Comparison of ENCODE assay signal across 8 cellular contexts in genomic region chr12:14514154-14514842, GRCh38. TPM values are rescaled to one million over a fixed set of nuclear protein-coding genes. Genes with fewer than 3 reads are reported as not detected.
DNase-seq lines count a peak whose midpoint lies in the region; ATAC-seq and TF ChIP-seq lines count a peak whose summit lies in the region.

No MANE protein-coding gene starts in this region.

- peaks cover 3% of the 10 kb centered on the region for H3K36me3 Mint-ChIP-seq in endothelial cell (ENCODE audit: low read depth, unreplicated experiment)
- H3K36me3 Mint-ChIP-seq in naive thymus-derived CD4-positive, alpha-beta T cell, result no peaks in the 10 kb centered on the region

- no peak overlapping the region for H3K27ac Mint-ChIP-seq in endothelial cell (ENCODE audit: unreplicated experiment)
- H3K27ac Mint-ChIP-seq in naive thymus-derived CD4-positive, alpha-beta T cell, result no peak overlapping the region

- no peak overlapping the region for H3K4me3 ChIP-seq in naive thymus-derived CD4-positive, alpha-beta T cell (ENCODE audit: low read length)

- DNase-seq in AG08395 (ENCODE audit: low spot score), result peak; percentile 7
- DNase-seq in HCEC 1CT, result peak; percentile 1
- DNase-seq in NCI-H82 (lab: John Stamatoyannopoulos, UW), result peak; percentile 64
- no peak for DNase-seq in endothelial cell (ENCODE audit: low spot score)
- no peak for DNase-seq in naive thymus-derived CD4-positive, alpha-beta T cell
- DNase-seq in activated CD4-positive, alpha-beta T cell treated with anti-CD3 and anti-CD28 coated beads for 4 hours, result no peak

- H3K4me3 Mint-ChIP-seq in endothelial cell (ENCODE audit: unreplicated experiment), result no peak overlapping the region
- H3K4me3 Mint-ChIP-seq in naive thymus-derived CD4-positive, alpha-beta T cell, result no peak overlapping the region

- no peaks in the 10 kb centered on the region for H3K36me3 ChIP-seq in naive thymus-derived CD4-positive, alpha-beta T cell (ENCODE audit: control insufficient read depth in 2 of 3, insufficient read depth in 3 of 3, low read length in 3 of 3)

- TF ChIP-seq CTCF in endothelial cell (IDR thresholded peaks at IDR 0.05; ENCODE audit: unreplicated experiment), result peak; percentile 17

- POLR2A ChIA-PET in naive thymus-derived CD4-positive, alpha-beta T cell (lab: Charles Lee), result no interaction called here

- no peak overlapping the region for H3K27ac ChIP-seq in naive thymus-derived CD4-positive, alpha-beta T cell (ENCODE audit: low read depth, low read length)

- peak; percentile 26 for ATAC-seq in naive thymus-derived CD4-positive, alpha-beta T cell
- no peak for ATAC-seq in GM21737 (IDR thresholded peaks at IDR 0.05; ENCODE audit: unreplicated experiment)
- no peak for ATAC-seq in GM19455 (IDR thresholded peaks at IDR 0.05; ENCODE audit: unreplicated experiment)

- no peaks in the 10 kb centered on the region for H3K27me3 ChIP-seq in naive thymus-derived CD4-positive, alpha-beta T cell (ENCODE audit: control insufficient read depth in 2 of 2, insufficient read depth in 2 of 2, low read length in 2 of 2)

- no peaks in the 10 kb centered on the region for H3K9me3 ChIP-seq in naive thymus-derived CD4-positive, alpha-beta T cell (ENCODE audit: control insufficient read depth in 2 of 3, low read length in 3 of 3)

- H3K4me1 Mint-ChIP-seq in endothelial cell (ENCODE audit: unreplicated experiment), result no peaks in the 10 kb centered on the region
- H3K4me1 Mint-ChIP-seq in naive thymus-derived CD4-positive, alpha-beta T cell, result no peaks in the 10 kb centered on the region

- H3K9me3 Mint-ChIP-seq in endothelial cell (ENCODE audit: unreplicated experiment), result no peaks in the 10 kb centered on the region
- peaks cover 0 to 4% (median 2%) of the 10 kb centered on the region in 11 donors for H3K9me3 Mint-ChIP-seq in naive thymus-derived CD4-positive, alpha-beta T cell

- peaks cover 4% of the 10 kb centered on the region for H3K27me3 Mint-ChIP-seq in endothelial cell (ENCODE audit: unreplicated experiment)
- peaks cover 0 to 12% (median 9%) of the 10 kb centered on the region in 5 donors for H3K27me3 Mint-ChIP-seq in naive thymus-derived CD4-positive, alpha-beta T cell

- CTCF ChIA-PET in naive thymus-derived CD4-positive, alpha-beta T cell (lab: Charles Lee), result no interaction called here

- intact Hi-C loops in naive thymus-derived CD4-positive, alpha-beta T cell (cut with micrococcal nuclease), result no loop called here

- H3K4me1 ChIP-seq in naive thymus-derived CD4-positive, alpha-beta T cell (ENCODE audit: control insufficient read depth in 2 of 2, insufficient read depth in 2 of 2, low read length in 2 of 2), result no peaks in the 10 kb centered on the region

RNA-seq across cellular contexts. Expression of gene PLBD1, which starts 53.4 kb away (rescaled TPM):
- 21.2 TPM for total RNA-seq in endothelial cell (ENCODE audit: unreplicated experiment)
- 10 to 100 TPM in 1 of 5 experiments, 1 to 10 TPM in 1, under 1 TPM in 2, not detected in 1; 0.30 to 74.1 (median 4.6) TPM for total RNA-seq in naive thymus-derived CD4-positive, alpha-beta T cell
- under 1 TPM; 0.44 to 0.69 TPM for polyA plus RNA-seq in naive thymus-derived CD4-positive, alpha-beta T cell

Comparison
In these comparisons a context has a peak if more than half of its experiments do, and no peak if none do; other contexts are left out.
1. DNase-seq: peak in AG08395 (single experiment), HCEC 1CT (single experiment) and NCI-H82 (single experiment); none in endothelial cell (single experiment), naive thymus-derived CD4-positive, alpha-beta T cell (0 of 9) and activated CD4-positive, alpha-beta T cell treated with anti-CD3 and anti-CD28 coated beads for 4 hours (0 of 2).